27 cellular contexts compared by ENCODE assay signal in the genomic region with DNA sequence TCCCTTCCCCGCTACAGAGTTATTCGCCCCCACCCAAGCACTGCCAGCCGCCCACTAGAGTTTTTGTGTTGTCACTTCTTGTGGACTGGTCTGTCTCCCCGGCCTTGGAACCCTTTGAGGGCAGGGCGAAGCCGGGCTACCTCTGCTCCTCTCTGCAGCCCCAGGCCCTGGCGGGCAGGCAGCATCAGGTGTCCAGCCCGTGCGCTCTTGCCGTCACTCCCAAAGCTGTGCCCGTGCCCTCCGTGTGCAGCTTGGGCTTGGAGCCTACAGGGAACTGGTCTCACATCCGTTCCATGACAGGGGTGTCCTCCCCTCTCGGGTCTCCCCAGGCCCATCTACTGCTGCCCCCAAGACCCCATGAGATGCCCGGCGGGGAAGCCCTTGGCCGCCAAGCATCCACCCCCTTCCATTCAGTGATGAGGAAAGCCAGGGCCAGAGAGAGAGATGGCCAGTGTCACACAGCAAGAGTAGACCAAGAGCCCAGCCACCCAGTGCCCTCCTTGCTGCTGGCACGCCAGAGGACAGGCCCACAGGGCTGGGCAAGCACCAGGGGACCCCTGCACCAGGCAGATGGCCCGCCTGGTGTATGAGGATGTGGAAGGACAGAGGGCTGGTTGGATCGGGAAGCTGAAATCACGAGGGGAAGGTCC.
"Had no signal": no experiment of that assay in that cellular context is flagged by ENCODE, and none has a peak within 500 bp of the region (broad histone marks: within the 10 kb centered on the region; RNA-seq: fewer than 3 reads in every experiment).

No MANE protein-coding gene starts in this region.

- H3K4me3 Mint-ChIP-seq: stimulated activated effector memory CD8-positive, alpha-beta T cell treated with anti-CD3 and anti-CD28 coated beads, Interleukin-12 subunit alpha, Interleukin-12 subunit beta, amount 100 ng/mL, for 72 hours; stimulated activated memory B cell treated with anti-CD40 and anti-IgM and Interleukin-4, amounts not matched to agents 10 μg/mL and 1 μg/mL and 100 μg/mL, for 72 hours; stimulated activated naive B cell treated with anti-CD40 and anti-IgM and Interleukin-4, amounts not matched to agents 10 μg/mL and 1 μg/mL and 100 μg/mL, for 72 hours; stimulated activated naive CD8-positive, alpha-beta T cell treated with anti-CD3 and anti-CD28 coated beads, Interleukin-15, amount 100 ng/mL, for 72 hours; stimulated activated naive CD8-positive, alpha-beta T cell treated with anti-CD3 and anti-CD28 coated beads, Interleukin-15, Interleukin-2, amounts not matched to agents 100 ng/mL and 50 ng/mL, for 24 hours; type B pancreatic cell had no signal

- H3K36me3 ChIP-seq: stomach, suprapubic skin, thoracic aorta, thyroid gland, tibial artery, tibial nerve, transverse colon, upper lobe of left lung, upper lobe of right lung, uterus, vagina had no signal

- H3K9me3 ChIP-seq: suprapubic skin, testis, thyroid gland, tibial artery, transverse colon, upper lobe of left lung, upper lobe of right lung, uterus, vagina had no signal

- H3K27ac Mint-ChIP-seq: stimulated activated effector memory CD8-positive, alpha-beta T cell treated with anti-CD3 and anti-CD28 coated beads, Interleukin-12 subunit alpha, Interleukin-12 subunit beta, amount 100 ng/mL, for 72 hours; stimulated activated memory B cell treated with anti-CD40 and anti-IgM and Interleukin-4, amounts not matched to agents 10 μg/mL and 1 μg/mL and 100 μg/mL, for 72 hours; stimulated activated naive B cell treated with anti-CD40 and anti-IgM and Interleukin-4, amounts not matched to agents 10 μg/mL and 1 μg/mL and 100 μg/mL, for 72 hours; stimulated activated naive CD8-positive, alpha-beta T cell treated with anti-CD3 and anti-CD28 coated beads, Interleukin-15, amount 100 ng/mL, for 72 hours; stimulated activated naive CD8-positive, alpha-beta T cell treated with anti-CD3 and anti-CD28 coated beads, Interleukin-15, Interleukin-2, amounts not matched to agents 100 ng/mL and 50 ng/mL, for 24 hours; type B pancreatic cell had no signal

- H3K27me3 Mint-ChIP-seq: stimulated activated naive CD8-positive, alpha-beta T cell treated with anti-CD3 and anti-CD28 coated beads, Interleukin-15, amount 100 ng/mL, for 72 hours; stimulated activated naive CD8-positive, alpha-beta T cell treated with anti-CD3 and anti-CD28 coated beads, Interleukin-15, Interleukin-2, amounts not matched to agents 100 ng/mL and 50 ng/mL, for 24 hours; type B pancreatic cell had no signal

- H3K4me1 ChIP-seq: stomach, testis, thyroid gland, tibial artery, tibial nerve, transverse colon, upper lobe of left lung, upper lobe of right lung, uterus had no signal

- H3K27ac ChIP-seq: stomach, suprapubic skin, testis, thyroid gland, tibial artery, tibial nerve, transverse colon, upper lobe of left lung, upper lobe of right lung, uterus, vagina had no signal

- H3K36me3 Mint-ChIP-seq: stimulated activated effector memory CD8-positive, alpha-beta T cell treated with anti-CD3 and anti-CD28 coated beads, Interleukin-12 subunit alpha, Interleukin-12 subunit beta, amount 100 ng/mL, for 72 hours; stimulated activated memory B cell treated with anti-CD40 and anti-IgM and Interleukin-4, amounts not matched to agents 10 μg/mL and 1 μg/mL and 100 μg/mL, for 72 hours; stimulated activated naive B cell treated with anti-CD40 and anti-IgM and Interleukin-4, amounts not matched to agents 10 μg/mL and 1 μg/mL and 100 μg/mL, for 72 hours; type B pancreatic cell had no signal

- H3K27me3 ChIP-seq: stomach, testis, thyroid gland, tibial nerve, transverse colon, upper lobe of left lung, upper lobe of right lung, uterus, vagina had no signal

- H3K4me3 ChIP-seq: stomach, suprapubic skin, testis, thoracic aorta, thyroid gland, tibial artery, tibial nerve, transverse colon, upper lobe of left lung, upper lobe of right lung, uterus, vagina had no signal

- DNase-seq: stimulated activated CD4-positive, alpha-beta T cell treated with anti-CD3 and anti-CD28 coated beads, Interleukin-2, amount 100 ng/mL, for 48 hours; stimulated activated CD4-positive, alpha-beta T cell treated with anti-CD3 and anti-CD28 coated beads, Interleukin-4, amount 100 ng/mL, for 1 hour; stimulated activated CD4-positive, alpha-beta T cell treated with anti-CD3 and anti-CD28 coated beads, Interleukin-4, amount 100 ng/mL, for 24 hours; stimulated activated CD4-positive, alpha-beta T cell treated with anti-CD3 and anti-CD28 coated beads, Interleukin-4, amount 100 ng/mL, for 4 hours; stimulated activated CD8-positive, alpha-beta memory T cell treated with anti-CD3 and anti-CD28 coated beads, Interleukin-4, amount 100 ng/mL, for 48 hours; stimulated activated naive B cell treated with anti-CD40 and anti-IgM and Interleukin-4, amounts not matched to agents 10 μg/mL and 1 μg/mL and 100 μg/mL, for 72 hours; stimulated activated naive CD4-positive, alpha-beta T cell; stimulated activated naive CD4-positive, alpha-beta T cell treated with Interleukin-2 at 50 U/mL for 16 hours; stimulated activated naive CD8-positive, alpha-beta T cell treated with anti-CD3 and anti-CD28 coated beads, Interleukin-15, amount 100 ng/mL, for 72 hours; stimulated activated naive CD8-positive, alpha-beta T cell treated with anti-CD3 and anti-CD28 coated beads, Interleukin-15, Interleukin-2, amounts not matched to agents 100 U/mL and 50 U/mL, for 24 hours; stomach; testis; thyroid gland; tibial artery; transverse colon; trophoblast cell; upper lobe of right lung; uterus had no signal

- ATAC-seq: stimulated activated effector memory CD8-positive, alpha-beta T cell treated with anti-CD3 and anti-CD28 coated beads, Interleukin-12 subunit alpha, Interleukin-12 subunit beta, amount 100 ng/mL, for 72 hours; stimulated activated memory B cell treated with anti-CD40 and anti-IgM and Interleukin-4, amounts not matched to agents 10 μg/mL and 1 μg/mL and 100 μg/mL, for 72 hours; stimulated activated naive B cell treated with anti-CD40 and anti-IgM and Interleukin-4, amounts not matched to agents 10 μg/mL and 1 μg/mL and 100 μg/mL, for 72 hours; stimulated activated naive CD8-positive, alpha-beta T cell treated with anti-CD3 and anti-CD28 coated beads, Interleukin-15, amount 100 ng/mL, for 72 hours; stimulated activated naive CD8-positive, alpha-beta T cell treated with anti-CD3 and anti-CD28 coated beads, Interleukin-15, Interleukin-2, amounts not matched to agents 100 U/mL and 50 U/mL, for 24 hours; upper lobe of right lung had no signal

- H3K4me1 Mint-ChIP-seq: stimulated activated memory B cell treated with anti-CD40 and anti-IgM and Interleukin-4, amounts not matched to agents 10 μg/mL and 1 μg/mL and 100 μg/mL, for 72 hours; stimulated activated naive CD8-positive, alpha-beta T cell treated with anti-CD3 and anti-CD28 coated beads, Interleukin-15, amount 100 ng/mL, for 72 hours had no signal
